Comparison of ENCODE assay signal across 8 cellular contexts in the genomic region with DNA sequence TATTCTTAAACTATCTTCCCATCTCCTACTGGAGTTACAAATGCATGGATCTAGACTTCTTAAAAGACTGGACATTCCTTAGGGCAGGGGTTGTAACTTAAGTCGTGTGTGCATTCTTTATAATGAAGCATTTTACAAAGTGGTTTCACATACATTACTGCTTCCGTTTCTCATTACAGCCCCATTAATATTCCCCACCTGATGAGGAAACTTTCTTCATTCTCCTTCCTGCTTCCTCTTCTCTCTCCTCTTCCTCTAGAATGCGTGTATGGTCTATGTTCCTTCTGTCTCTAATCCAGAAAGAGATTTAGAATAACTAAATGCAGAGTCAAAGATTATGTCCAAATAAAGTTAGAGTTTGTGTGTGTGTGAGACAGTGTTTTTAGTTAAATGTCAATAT. TPM values are rescaled to one million over a fixed set of nuclear protein-coding genes. Genes with fewer than 3 reads are reported as not detected.
DNase-seq lines count a peak whose midpoint lies in the region; ATAC-seq, FAIRE-seq and TF ChIP-seq lines count a peak whose summit lies in the region.

No MANE protein-coding gene starts in this region.

- H3K4me3 ChIP-seq in BLaER1 treated with 17β-estradiol and CSF1 and Interleukin-3, amounts not matched to agents 10 nM and 100 nM: peak overlapping the region in 9 of 10 experiments; percentile 87 to 100 (median 98); a peak in 12 of 20 replicates
- 0 out of 2 replicates have a peak overlapping the region, but pooled peaks have one; percentile 71 for H3K4me3 ChIP-seq in Karpas-422 (ENCODE audit: low read length)
- peak overlapping the region; percentile 92; the same call in 1 of the 2 replicates for H3K4me3 ChIP-seq in GM12878

- intact Hi-C loops in GM12878 (cut with micrococcal nuclease; ENCODE audit: unreplicated experiment): no loop called here

- peak overlapping the region; percentile 92 to 98 (median 97); a peak in 21 of 22 replicates for H3K9ac ChIP-seq in BLaER1 treated with 17β-estradiol and CSF1 and Interleukin-3, amounts not matched to agents 10 nM and 100 nM
- H3K9ac ChIP-seq in Karpas-422 (ENCODE audit: low read length) (peak overlapping the region; percentile 82), GM12878 (ENCODE audit: control insufficient read depth, insufficient read depth, low read length) (peak overlapping the region; percentile 100)

- no peak for FAIRE-seq in GM12878 (lab: Jason Lieb, UNC)

- peak overlapping the region; percentile 65 to 92 (median 89) for H3K4me2 ChIP-seq in BLaER1 treated with 17β-estradiol and CSF1 and Interleukin-3, amounts not matched to agents 10 nM and 100 nM
- H3K4me2 ChIP-seq in Karpas-422 (ENCODE audit: low read depth, low read length, poor library complexity, severe bottlenecking) (peak overlapping the region; percentile 82), GM12878 (ENCODE audit: control insufficient read depth, insufficient read depth) (peak overlapping the region; percentile 79)

- H3K9me2 ChIP-seq in Karpas-422 (replicated peaks; ENCODE audit: insufficient read depth, low read length): no peaks in the 10 kb centered on the region

- peaks cover 73 to 82% (median 77%) of the 10 kb centered on the region in 10 experiments for H3K4me1 ChIP-seq in BLaER1 treated with 17β-estradiol and CSF1 and Interleukin-3, amounts not matched to agents 10 nM and 100 nM
- H3K4me1 ChIP-seq in Karpas-422 (ENCODE audit: low read length) (peaks cover 36% of the 10 kb centered on the region), GM12878 (ENCODE audit: control insufficient read depth, insufficient read depth, low read length) (peaks cover 17% of the 10 kb centered on the region)

- no peak overlapping the region for H2AFZ ChIP-seq in Karpas-422 (ENCODE audit: low read length)
- no peak overlapping the region for H2AFZ ChIP-seq in GM12878 (ENCODE audit: control insufficient read depth, low read depth, low read length)

- POLR2A ChIA-PET in GM12878 (lab: Charles Lee): interaction anchor here (0.6 to 4.1 kb wide), 8 partner anchors 11 to 221 kb away, joined by 3 to 25 read pairs (median 7); no protein-coding TSS in a partner anchor

- no peaks in the 10 kb centered on the region for H3K27me3 ChIP-seq in BLaER1 treated with 17β-estradiol and CSF1 and Interleukin-3, amounts not matched to agents 10 nM and 100 nM
- no peaks in the 10 kb centered on the region for H3K27me3 ChIP-seq in Karpas-422 (ENCODE audit: low read length)
- no peaks in the 10 kb centered on the region for H3K27me3 ChIP-seq in GM12878 (replicated peaks in 1 of 2; ENCODE audit: control insufficient read depth in 2 of 2, insufficient read depth in 2 of 2, low read length in 1 of 2)

- TF ChIP-seq EP300 in GM12878 (IDR thresholded peaks at IDR 0.05; ENCODE audit: borderline replicate concordance in 1 of 2, control insufficient read depth in 1 of 2, low read depth in 2 of 2, low read length in 2 of 2): no peak

- RAD21 ChIA-PET in GM12878 (lab: Charles Lee; ENCODE audit: unreplicated experiment): interaction anchor here (0.8 to 2.5 kb wide), 13 partner anchors 10 to 299 kb away, joined by 3 to 20 read pairs (median 5); no protein-coding TSS in a partner anchor

- peak overlapping the region; percentile 97 to 98 (median 98) for H3K4me3 Mint-ChIP-seq in nephron

- H3K4me1 Mint-ChIP-seq in nephron: peaks cover 59% of the 10 kb centered on the region

- DNase-seq in Karpas-422 (peak; percentile 49), GM12878 (ENCODE audit: low read depth, low spot score) (no peak), SW 1271 (lab: John Stamatoyannopoulos, UW) (no peak)

- no peak for TF ChIP-seq RAD21 in GM12878 (IDR thresholded peaks at IDR 0.05; ENCODE audit: insufficient read depth, low read depth, low read length)

- peaks cover 18 to 28% (median 24%) of the 10 kb centered on the region in 11 experiments; a peak in 21 of 22 replicates for H4K20me1 ChIP-seq in BLaER1 treated with 17β-estradiol and CSF1 and Interleukin-3, amounts not matched to agents 10 nM and 100 nM
- no peaks in the 10 kb centered on the region; the same call in 1 of the 2 replicates for H4K20me1 ChIP-seq in Karpas-422 (ENCODE audit: insufficient read depth, low read depth, low read length)
- peaks cover 3% of the 10 kb centered on the region; the same call in 1 of the 2 replicates for H4K20me1 ChIP-seq in GM12878 (ENCODE audit: control insufficient read depth, insufficient read depth)

- H3K36me3 Mint-ChIP-seq in nephron (ENCODE audit: low read depth): peaks cover 9% of the 10 kb centered on the region

- no TSS peak for BruUV-seq in GM12878 (replicated peaks; lab: Mats Ljungman, UMichigan)

- in situ Hi-C loops in GM12878 (cut with MboI): loop anchor here (5.0 kb wide), 1 partner anchor 116 kb away; no protein-coding TSS in a partner anchor

- H3K9me3 ChIP-seq in BLaER1 treated with 17β-estradiol and CSF1 and Interleukin-3, amounts not matched to agents 10 nM and 100 nM (replicated peaks in 1 of 11): no peaks in the 10 kb centered on the region
- H3K9me3 ChIP-seq in Karpas-422 (ENCODE audit: low read length): no peaks in the 10 kb centered on the region
- no peaks in the 10 kb centered on the region for H3K9me3 ChIP-seq in GM12878 (replicated peaks; ENCODE audit: control insufficient read depth, insufficient read depth, low read length)

- ATAC-seq in GM12878 (no peak), GM18867 (IDR thresholded peaks at IDR 0.05; ENCODE audit: unreplicated experiment) (no peak), GM19324 (IDR thresholded peaks at IDR 0.05; ENCODE audit: low FRiP score, unreplicated experiment) (no peak), HG03571 (IDR thresholded peaks at IDR 0.05; ENCODE audit: unreplicated experiment) (no peak)

- CTCF ChIA-PET in GM12878 (lab: Yijun Ruan, JAX): interaction anchor here (0.6 to 4.6 kb wide), 18 partner anchors 9 to 366 kb away, joined by 3 to 31 read pairs (median 4); no protein-coding TSS in a partner anchor

- H3K36me3 ChIP-seq in BLaER1 treated with 17β-estradiol and CSF1 and Interleukin-3, amounts not matched to agents 10 nM and 100 nM: peaks cover 14 to 25% (median 20%) of the 10 kb centered on the region in 11 experiments; a peak in 21 of 22 replicates
- H3K36me3 ChIP-seq in Karpas-422 (ENCODE audit: insufficient read depth, low read length) (0 out of 2 replicates have a peak, but pooled peaks cover 5% of the 10 kb centered on the region), GM12878 (ENCODE audit: control insufficient read depth in 2 of 2, insufficient read depth in 2 of 2, low read length in 1 of 2) (peaks cover 0 to 14% of the 10 kb centered on the region in 2 experiments; a peak in 1 of 4 replicates)

- H3K27ac Mint-ChIP-seq in nephron: peak overlapping the region; percentile 99

- no peak for TF ChIP-seq CTCF in GM12878 (IDR thresholded peaks at IDR 0.05 in 2 of 3, conservative IDR thresholded peaks at IDR 0.05 in 1 of 3; ENCODE audit: control insufficient read depth in 2 of 3, extremely low read depth in 1 of 3, insufficient read depth in 1 of 3, low read depth in 3 of 3, low read length in 3 of 3)
- TF ChIP-seq CTCF in nephron (IDR thresholded peaks at IDR 0.05; ENCODE audit: unreplicated experiment in 3 of 3): no peak

- peak overlapping the region; percentile 93 to 99 (median 98) for H3K27ac ChIP-seq in BLaER1 treated with 17β-estradiol and CSF1 and Interleukin-3, amounts not matched to agents 10 nM and 100 nM
- H3K27ac ChIP-seq in Karpas-422 (ENCODE audit: low read length): peak overlapping the region; percentile 93
- H3K27ac ChIP-seq in GM12878 (ENCODE audit: control insufficient read depth, insufficient read depth): peak overlapping the region; percentile 100

- no peak for TF ChIP-seq POLR2A in GM12878 (IDR thresholded peaks at IDR 0.05; ENCODE audit: low read depth, low read length)

- H3K79me2 ChIP-seq in Karpas-422 (ENCODE audit: low read length) (peaks cover 31% of the 10 kb centered on the region), GM12878 (ENCODE audit: control insufficient read depth, insufficient read depth, low read length) (peaks cover 35% of the 10 kb centered on the region)

- SMC1A ChIA-PET in GM12878 (lab: Charles Lee; ENCODE audit: uncharacterized antibody, unreplicated experiment): interaction anchor here (0.7 to 4.7 kb wide), 21 partner anchors 9 to 300 kb away, joined by 3 to 25 read pairs (median 5); no protein-coding TSS in a partner anchor

- no peaks in the 10 kb centered on the region for H3K27me3 Mint-ChIP-seq in nephron (ENCODE audit: low read depth)

- H3K9me3 Mint-ChIP-seq in nephron: no peaks in the 10 kb centered on the region

- 7% methylated on average over 3 of the region's 3 CpGs for WGBS in GM12878 (ENCODE audit: insufficient coverage, insufficient replicate concordance, low lambda C conversion rate, missing lambda C conversion rate)

RNA-seq across cellular contexts. Expression of a gene that starts 1.8 kb away (rescaled TPM):
- 217 and 229 TPM in 2 replicates for total RNA-seq in Karpas-422 (2014; rRNA removed; shearing (Covaris generic); ENCODE audit: low replicate concordance)
- 67.9 and 74.3 TPM in 2 replicates for total RNA-seq in GM12878 (2013; cell fraction: nucleolus; rRNA removed)
- 378 and 394 TPM in 2 replicates for total RNA-seq in GM12878 (2014; rRNA removed)
- 405 and 421 TPM in 2 replicates for total RNA-seq in GM12878 (2014; rRNA removed; fragmentation: Illumina TruSeq; extraction: Trizol)
- total RNA-seq in GM12878 (2021): 482 and 491 TPM in 2 replicates
- polyA plus RNA-seq in GM12878 (2011; ENCODE audit: low read depth): 209 TPM
- polyA plus RNA-seq in GM12878 (2011; rRNA removed): 360 and 431 TPM in 2 replicates
- polyA plus RNA-seq in GM12878 (2011; cell fraction: cytosol; rRNA removed): 219 and 245 TPM in 2 replicates
- 178 and 179 TPM in 2 replicates for polyA plus RNA-seq in GM12878 (2011; cell fraction: nucleus; rRNA removed)
- 262 and 277 TPM in 2 replicates for polyA plus RNA-seq in GM12878 (2012)
- 500 and 537 TPM in 2 replicates for polyA plus RNA-seq in GM12878 (2014; fragmentation: Illumina TruSeq; extraction: Trizol)
- polyA plus RNA-seq in GM12878 (2014; fragmentation: Nextera tagmentation; extraction: Ambion mirVana): 100 to 1,000 TPM; 413 to 441 TPM
- 367 and 393 TPM in 2 replicates for polyA plus RNA-seq in GM12878 (2014; rRNA removed)
- 100 to 1,000 TPM; 475 to 481 TPM for polyA plus RNA-seq in GM12878 (2016; fragmentation: Nextera tagmentation; extraction: Ambion mirVana)
- polyA minus RNA-seq in GM12878 (2011; rRNA and poly(A)+ RNA removed): 238 and 242 TPM in 2 replicates
- polyA minus RNA-seq in GM12878 (2011; cell fraction: cytosol; rRNA and poly(A)+ RNA removed): 82.6 and 88.4 TPM in 2 replicates
- 51.4 and 68.3 TPM in 2 replicates for polyA minus RNA-seq in GM12878 (2011; cell fraction: nucleus; rRNA and poly(A)+ RNA removed)

RNA-seq across cellular contexts. Expression of a gene that starts 58.4 kb away (rescaled TPM):
- 49.5 and 77.4 TPM in 2 replicates for total RNA-seq in Karpas-422 (2014; rRNA removed; shearing (Covaris generic); ENCODE audit: low replicate concordance)
- total RNA-seq in GM12878 (2013; cell fraction: nucleolus; rRNA removed): 42.3 and 51.6 TPM in 2 replicates
- 67.6 and 70.2 TPM in 2 replicates for total RNA-seq in GM12878 (2014; rRNA removed)
- 92.1 and 95.8 TPM in 2 replicates for total RNA-seq in GM12878 (2014; rRNA removed; fragmentation: Illumina TruSeq; extraction: Trizol)
- 70.7 and 72.8 TPM in 2 replicates for total RNA-seq in GM12878 (2021)
- polyA plus RNA-seq in GM12878 (2011; ENCODE audit: low read depth): 38.5 TPM
- 50.4 and 55.0 TPM in 2 replicates for polyA plus RNA-seq in GM12878 (2011; rRNA removed)
- 39.0 and 41.3 TPM in 2 replicates for polyA plus RNA-seq in GM12878 (2011; cell fraction: cytosol; rRNA removed)
- 13.9 and 18.3 TPM in 2 replicates for polyA plus RNA-seq in GM12878 (2011; cell fraction: nucleus; rRNA removed)
- polyA plus RNA-seq in GM12878 (2012): 44.2 and 48.5 TPM in 2 replicates
- 142 and 175 TPM in 2 replicates for polyA plus RNA-seq in GM12878 (2014; fragmentation: Illumina TruSeq; extraction: Trizol)
- polyA plus RNA-seq in GM12878 (2014; fragmentation: Nextera tagmentation; extraction: Ambion mirVana): 100 to 1,000 TPM; 111 to 147 TPM
- 58.1 and 68.0 TPM in 2 replicates for polyA plus RNA-seq in GM12878 (2014; rRNA removed)
- polyA plus RNA-seq in GM12878 (2016; fragmentation: Nextera tagmentation; extraction: Ambion mirVana): 100 to 1,000 TPM; 133 to 138 TPM
- polyA minus RNA-seq in GM12878 (2011; rRNA and poly(A)+ RNA removed): 39.4 and 40.4 TPM in 2 replicates
- polyA minus RNA-seq in GM12878 (2011; cell fraction: cytosol; rRNA and poly(A)+ RNA removed): 16.8 and 18.8 TPM in 2 replicates
- 3.7 and 5.9 TPM in 2 replicates for polyA minus RNA-seq in GM12878 (2011; cell fraction: nucleus; rRNA and poly(A)+ RNA removed)
